In genomic region chr22:20550057-20550817, GRCh38 we compare ENCODE assay signal across 8 cellular contexts. TPM values are rescaled to one million over a fixed set of nuclear protein-coding genes. Genes with fewer than 3 reads are reported as not detected.
DNase-seq lines count a peak whose midpoint lies in the region; ATAC-seq and TF ChIP-seq lines count a peak whose summit lies in the region.

No MANE protein-coding gene starts in this region.

- no peaks in the 10 kb centered on the region for H3K27me3 ChIP-seq in A673 (replicated peaks; ENCODE audit: insufficient read depth, low read depth, low read length, poor library complexity)
- no peaks in the 10 kb centered on the region for H3K27me3 ChIP-seq in Peyer's patch
- H3K27me3 ChIP-seq in neuronal stem cell (ENCODE audit: control insufficient read depth in 3 of 3, insufficient read depth in 3 of 3, low read depth in 1 of 3, low read length in 3 of 3), result no peaks in the 10 kb centered on the region

- H3K27ac ChIP-seq in A673 (ENCODE audit: low read depth, low read length, poor library complexity, severe bottlenecking) (peak overlapping the region; percentile 69), Peyer's patch (peak overlapping the region; percentile 73 to 84 (median 80)), neuronal stem cell (replicated peaks; ENCODE audit: low read length) (peak overlapping the region; percentile 59)

- peaks cover 41% of the 10 kb centered on the region for H3K4me1 ChIP-seq in A673 (ENCODE audit: insufficient read depth, low read length, poor library complexity, severe bottlenecking)
- H3K4me1 ChIP-seq in Peyer's patch, result peaks cover 0 to 54% (median 26%) of the 10 kb centered on the region in 4 donors
- peaks cover 2 to 35% of the 10 kb centered on the region in 2 donors for H3K4me1 ChIP-seq in neuronal stem cell (ENCODE audit: control insufficient read depth in 2 of 2, insufficient read depth in 1 of 2, low read depth in 1 of 2, low read length in 2 of 2)

- no peak overlapping the region for H2BK15ac ChIP-seq in neuronal stem cell (ENCODE audit: low read length)

- no CpG with 5 or more reads among the region's 8 CpGs for WGBS in neuronal stem cell (ENCODE audit: extremely low coverage in 2 of 2, insufficient read length in 2 of 2, insufficient replicate concordance in 1 of 2), 2 donors

- TF ChIP-seq CTCF in A673 (conservative IDR thresholded peaks at IDR 0.05; ENCODE audit: low read depth, low read length), result no peak
- no peak for TF ChIP-seq CTCF in Peyer's patch (IDR thresholded peaks at IDR 0.05)

- BruUV-seq in A673 (replicated peaks; lab: Mats Ljungman, UMichigan), result no TSS peak

- no peak overlapping the region for H3K4me2 ChIP-seq in neuronal stem cell (ENCODE audit: insufficient read depth, low read length, poor library complexity, severe bottlenecking)

- H3K18ac ChIP-seq in neuronal stem cell (ENCODE audit: low read length), result peak overlapping the region; percentile 81

- H3K36me3 ChIP-seq in A673 (ENCODE audit: insufficient read depth, low read length, poor library complexity, severe bottlenecking), result peaks cover 38% of the 10 kb centered on the region
- peaks cover 0 to 32% (median 0%) of the 10 kb centered on the region in 3 donors for H3K36me3 ChIP-seq in Peyer's patch
- H3K36me3 ChIP-seq in neuronal stem cell (replicated peaks in 1 of 2; ENCODE audit: control insufficient read depth in 2 of 2, insufficient read depth in 2 of 2, low read length in 2 of 2), result peaks cover 23 to 57% of the 10 kb centered on the region in 2 donors

- ATAC-seq in effector memory CD8-positive, alpha-beta T cell (replicated peaks), result no peak

- DNase-seq in A673 (ENCODE audit: low spot score), result no peak
- no peak for DNase-seq in Peyer's patch
- DNase-seq in effector memory CD8-positive, alpha-beta T cell, result no peak
- DNase-seq in neuronal stem cell (ENCODE audit: low spot score), result no peak
- no peak for DNase-seq in NCI-H446 treated with DMSO at 0.1 percent for 48 hours (lab: John Stamatoyannopoulos, UW)
- DNase-seq in GM03348 (ENCODE audit: low spot score), result no peak
- DNase-seq in ureter (ENCODE audit: low spot score), result no peak
- no peak for DNase-seq in NK-92 (lab: John Stamatoyannopoulos, UW; ENCODE audit: unreplicated experiment)

- H2BK5ac ChIP-seq in neuronal stem cell (ENCODE audit: low read length), result no peak overlapping the region

- H3K27me3 Mint-ChIP-seq in effector memory CD8-positive, alpha-beta T cell, result no peaks in the 10 kb centered on the region

- peaks cover 54% of the 10 kb centered on the region for H3K36me3 Mint-ChIP-seq in effector memory CD8-positive, alpha-beta T cell (ENCODE audit: insufficient read depth)

- no peak overlapping the region for H2AFZ ChIP-seq in neuronal stem cell (ENCODE audit: low read length)

- TF ChIP-seq POLR2A in Peyer's patch (IDR thresholded peaks at IDR 0.05), result no peak

- H4K91ac ChIP-seq in neuronal stem cell (ENCODE audit: low read depth, low read length, poor library complexity), result peak overlapping the region; percentile 11

- intact Hi-C loops in A673 (cut with micrococcal nuclease; ENCODE audit: unreplicated experiment), result no loop called here

- no peaks in the 10 kb centered on the region for H3K9me3 Mint-ChIP-seq in effector memory CD8-positive, alpha-beta T cell

- no peak overlapping the region for H3K4ac ChIP-seq in neuronal stem cell (ENCODE audit: low read length)

- H3K9me3 ChIP-seq in A673 (ENCODE audit: low read depth, low read length, poor library complexity, severe bottlenecking) (no peaks in the 10 kb centered on the region), Peyer's patch (no peaks in the 10 kb centered on the region), neuronal stem cell (replicated peaks in 1 of 2; ENCODE audit: control insufficient read depth in 2 of 2, insufficient read depth in 1 of 2, low read depth in 1 of 2, low read length in 2 of 2) (no peaks in the 10 kb centered on the region)

- H3K4me3 ChIP-seq in A673 (ENCODE audit: low read depth, low read length, poor library complexity, severe bottlenecking), result no peak overlapping the region
- no peak overlapping the region for H3K4me3 ChIP-seq in Peyer's patch
- H3K4me3 ChIP-seq in neuronal stem cell (ENCODE audit: low read length in 2 of 2), result no peak overlapping the region

- peak overlapping the region; percentile 80 to 83 for H3K4me3 Mint-ChIP-seq in effector memory CD8-positive, alpha-beta T cell

- POLR2A ChIA-PET in A673 (lab: Charles Lee; ENCODE audit: low non-redundant PET), result no interaction called here

- H3K79me1 ChIP-seq in neuronal stem cell (ENCODE audit: low read depth, low read length), result peaks cover 15% of the 10 kb centered on the region

- H3K23ac ChIP-seq in neuronal stem cell (ENCODE audit: low read depth, low read length, poor library complexity), result no peak overlapping the region

- H3K14ac ChIP-seq in neuronal stem cell (ENCODE audit: low read length), result no peak overlapping the region

- CTCF ChIA-PET in A673 (lab: Charles Lee), result interaction anchor here (0.5 kb wide), 1 partner anchor 1019 kb away, joined by 6 read pairs; no protein-coding TSS in a partner anchor

- H3K9ac ChIP-seq in neuronal stem cell (ENCODE audit: low read depth, low read length, poor library complexity), result no peak overlapping the region

- H3K4me1 Mint-ChIP-seq in effector memory CD8-positive, alpha-beta T cell (ENCODE audit: low read depth in 2 of 2), result peaks cover 59 to 67% of the 10 kb centered on the region in 2 donors

- H2AK5ac ChIP-seq in neuronal stem cell (ENCODE audit: low read depth, low read length), result peak overlapping the region; percentile 67

- H4K8ac ChIP-seq in neuronal stem cell (ENCODE audit: low read depth, low read length), result no peak overlapping the region

- H3K27ac Mint-ChIP-seq in effector memory CD8-positive, alpha-beta T cell, result peak overlapping the region; percentile 94 to 96

- H2BK12ac ChIP-seq in neuronal stem cell (ENCODE audit: low read length), result no peak overlapping the region

- H2BK120ac ChIP-seq in neuronal stem cell (ENCODE audit: low read depth, low read length), result no peak overlapping the region

RNA-seq across cellular contexts. Expression of gene MED15, which starts 42.8 kb away (rescaled TPM):
- total RNA-seq in A673 (2021) (96.2 and 101 TPM in 2 replicates), Peyer's patch (100 to 1,000 TPM; 115 to 215 (median 161) TPM), ureter (119 TPM)
- 35.8 TPM for polyA plus RNA-seq in neuronal stem cell (2013, experiment 1 of 2)
- 36.1 TPM for polyA plus RNA-seq in neuronal stem cell (2013, experiment 2 of 2)

RNA-seq across cellular contexts. Expression of gene KLHL22, which starts 54.6 kb away (rescaled TPM):
- total RNA-seq in A673 (2021) (36.2 and 46.3 TPM in 2 replicates), Peyer's patch (10 to 100 TPM; 12.6 to 23.9 (median 19.2) TPM), ureter (26.2 TPM)
- polyA plus RNA-seq in neuronal stem cell (2013, experiment 1 of 2), result 14.3 TPM
- polyA plus RNA-seq in neuronal stem cell (2013, experiment 2 of 2), result 13.8 TPM
